In the genomic region with DNA sequence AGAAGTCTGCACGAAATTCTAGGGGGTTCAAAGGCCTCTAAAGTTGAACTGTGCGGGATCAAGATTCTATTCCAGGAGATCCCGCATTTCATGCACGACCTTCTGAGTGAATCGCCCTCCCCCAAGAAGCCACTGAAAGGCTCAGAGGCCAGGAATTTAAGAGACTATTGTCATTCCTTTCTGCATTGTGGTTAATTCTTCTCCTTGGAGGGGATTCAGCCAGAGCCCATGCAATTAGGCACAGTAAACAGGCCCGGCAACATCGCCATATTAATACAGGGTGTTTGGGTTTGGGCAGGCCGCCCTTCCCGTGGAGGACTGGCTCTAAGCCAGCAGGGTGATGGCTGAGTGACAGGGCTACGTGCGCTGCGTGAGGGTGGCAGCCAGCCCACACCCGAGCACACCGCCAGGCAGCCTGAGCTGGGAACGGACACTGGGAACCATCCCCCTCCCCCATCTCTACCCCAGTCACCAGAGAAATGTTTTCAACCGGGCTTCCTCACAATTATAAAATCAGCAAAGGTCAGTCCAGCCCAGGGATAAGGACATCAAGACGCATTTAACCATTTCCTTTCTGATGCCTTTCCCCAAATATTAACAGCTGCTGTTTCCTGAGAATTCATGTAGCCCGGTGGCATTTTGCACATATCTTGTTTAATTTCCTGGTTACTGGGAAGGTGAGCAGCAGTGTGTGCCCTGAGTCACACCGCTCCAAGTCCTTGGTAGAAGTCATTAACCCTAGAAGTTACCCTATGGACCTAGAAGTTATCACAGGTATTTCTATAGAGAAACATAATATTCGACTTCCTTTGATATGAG, we compare ENCODE assay signal across 2 cellular contexts.
TF ChIP-seq lines count a peak whose summit lies in the region.

No MANE protein-coding gene starts in this region.

TF ChIP-seq in IMR-90, 13 proteins besides CTCF, POLR2A, EP300 and RAD21:
- TF ChIP-seq CHD1 (IDR thresholded peaks at IDR 0.05; ENCODE audit: low read depth, low read length) (no peak), CEBPB (IDR thresholded peaks at IDR 0.05; ENCODE audit: low read depth, low read length) (no peak), NFE2L2 (IDR thresholded peaks at IDR 0.05; ENCODE audit: low read depth, low read length) (no peak), MAFK (IDR thresholded peaks at IDR 0.05; ENCODE audit: low read depth, low read length) (no peak), RFX5 (IDR thresholded peaks at IDR 0.05; ENCODE audit: low read depth, low read length) (no peak), FOS (IDR thresholded peaks at IDR 0.05; ENCODE audit: low read depth, low read length) (no peak), BHLHE40 (IDR thresholded peaks at IDR 0.05; ENCODE audit: low read depth, low read length) (no peak), MAZ (IDR thresholded peaks at IDR 0.05; ENCODE audit: borderline replicate concordance, low read depth, low read length) (no peak), MXI1 (IDR thresholded peaks at IDR 0.05; ENCODE audit: borderline replicate concordance, low read depth, low read length) (no peak), SMC3 (IDR thresholded peaks at IDR 0.05; ENCODE audit: low read depth, low read length) (no peak), RCOR1 (IDR thresholded peaks at IDR 0.05; ENCODE audit: insufficient replicate concordance, low read length) (no peak)
- TF ChIP-seq, protein P1, sequence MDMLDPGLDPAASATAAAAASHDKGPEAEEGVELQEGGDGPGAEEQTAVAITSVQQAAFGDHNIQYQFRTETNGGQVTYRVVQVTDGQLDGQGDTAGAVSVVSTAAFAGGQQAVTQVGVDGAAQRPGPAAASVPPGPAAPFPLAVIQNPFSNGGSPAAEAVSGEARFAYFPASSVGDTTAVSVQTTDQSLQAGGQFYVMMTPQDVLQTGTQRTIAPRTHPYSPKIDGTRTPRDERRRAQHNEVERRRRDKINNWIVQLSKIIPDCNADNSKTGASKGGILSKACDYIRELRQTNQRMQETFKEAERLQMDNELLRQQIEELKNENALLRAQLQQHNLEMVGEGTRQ (IDR thresholded peaks at IDR 0.05; ENCODE audit: low read depth, low read length): no peak
- TF ChIP-seq, protein P2, sequence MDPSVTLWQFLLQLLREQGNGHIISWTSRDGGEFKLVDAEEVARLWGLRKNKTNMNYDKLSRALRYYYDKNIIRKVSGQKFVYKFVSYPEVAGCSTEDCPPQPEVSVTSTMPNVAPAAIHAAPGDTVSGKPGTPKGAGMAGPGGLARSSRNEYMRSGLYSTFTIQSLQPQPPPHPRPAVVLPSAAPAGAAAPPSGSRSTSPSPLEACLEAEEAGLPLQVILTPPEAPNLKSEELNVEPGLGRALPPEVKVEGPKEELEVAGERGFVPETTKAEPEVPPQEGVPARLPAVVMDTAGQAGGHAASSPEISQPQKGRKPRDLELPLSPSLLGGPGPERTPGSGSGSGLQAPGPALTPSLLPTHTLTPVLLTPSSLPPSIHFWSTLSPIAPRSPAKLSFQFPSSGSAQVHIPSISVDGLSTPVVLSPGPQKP (IDR thresholded peaks at IDR 0.05; ENCODE audit: borderline replicate concordance, low read depth, low read length): no peak

TF ChIP-seq in SK-N-SH, 30 proteins besides CTCF, POLR2A, EP300 and RAD21:
- TF ChIP-seq CHD2 (IDR thresholded peaks at IDR 0.05; ENCODE audit: low read length, partially characterized antibody) (peak; percentile 55), MXI1 (IDR thresholded peaks at IDR 0.05; ENCODE audit: low read depth, low read length) (0 out of 2 replicates have a peak, but pooled peaks have one; percentile 46), FOXM1 (IDR thresholded peaks at IDR 0.05; ENCODE audit: low read depth) (no peak)
